ENCODE assay signal across 1 cellular context in the genomic region with DNA sequence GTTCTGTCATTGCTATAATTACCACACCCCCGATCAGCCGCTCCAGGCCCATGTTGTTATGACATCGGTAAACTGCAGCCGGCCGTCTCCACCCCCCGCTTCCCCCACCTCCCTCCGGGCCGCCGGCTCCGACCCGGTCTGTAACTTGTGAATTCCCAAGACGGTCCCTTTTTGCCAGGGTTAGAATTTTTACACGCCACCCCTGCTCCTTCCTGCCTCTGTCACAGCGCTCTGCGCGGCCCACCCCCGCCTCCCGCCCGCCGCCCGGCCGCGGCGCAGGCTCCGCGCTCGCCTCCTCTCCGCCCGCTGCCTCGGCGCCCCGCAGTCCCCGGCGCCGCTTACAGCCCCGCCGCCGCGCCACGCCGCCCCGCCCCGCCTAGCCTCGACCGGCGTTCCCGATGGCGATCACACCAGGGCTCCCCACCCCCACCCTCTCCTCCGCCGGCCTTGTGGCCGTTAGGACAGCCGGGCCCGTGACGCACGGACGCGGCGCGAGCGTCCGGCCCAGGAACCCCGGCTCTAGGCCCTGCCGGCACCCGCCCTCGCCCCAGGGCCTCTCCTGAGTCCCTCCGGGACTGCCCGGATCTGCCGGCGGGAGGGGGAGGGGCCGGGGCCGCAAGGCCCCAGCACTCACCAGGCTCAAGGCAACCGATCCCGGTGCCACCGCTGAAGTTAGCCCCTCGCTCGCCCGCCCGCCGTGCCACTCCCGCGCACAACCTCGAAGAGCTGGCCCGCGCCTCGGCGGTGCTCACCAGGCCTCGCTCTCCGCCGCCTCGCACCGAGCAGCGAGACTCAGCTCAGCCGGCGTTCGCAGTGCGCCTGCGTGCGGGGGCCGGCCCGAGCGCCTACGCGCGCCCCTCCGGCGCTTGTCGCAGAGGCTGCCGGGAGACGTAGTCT.
TF ChIP-seq lines count a peak whose summit lies in the region.

KPNA1 (minus strand) TSS at position 817 of the 897 bp plus-strand sequence. CDS start 18,374 bp downstream, outside the sequence.

TF ChIP-seq in HepG2, 621 proteins besides CTCF, POLR2A, EP300 and RAD21 (continued from another document and continues in another):
- TF ChIP-seq NONO (IDR thresholded peaks at IDR 0.05) (no peak), NONO (CRISPR knock-in tag; conservative IDR thresholded peaks at IDR 0.05) (peak; percentile 90), ZNF253 (CRISPR knock-in tag; IDR thresholded peaks at IDR 0.05; ENCODE audit: borderline replicate concordance) (peak; percentile 69; the same call in 1 of the 2 replicates), ZNF619 (CRISPR knock-in tag; IDR thresholded peaks at IDR 0.05) (0 out of 2 replicates have a peak, but pooled peaks have one; percentile 22), LCORL (IDR thresholded peaks at IDR 0.05) (0 out of 2 replicates have a peak, but pooled peaks have one; percentile 43), LCORL (CRISPR knock-in tag; IDR thresholded peaks at IDR 0.05) (peak; percentile 75), ZNF646 (CRISPR knock-in tag; IDR thresholded peaks at IDR 0.05) (no peak), NFE2 (CRISPR knock-in tag; IDR thresholded peaks at IDR 0.05) (no peak), ARNTL (CRISPR knock-in tag; IDR thresholded peaks at IDR 0.05) (peak; percentile 58), ZNF280B (CRISPR knock-in tag; IDR thresholded peaks at IDR 0.05; ENCODE audit: borderline replicate concordance) (peak; percentile 66; the same call in 1 of the 2 replicates), ZNF446 (CRISPR knock-in tag; IDR thresholded peaks at IDR 0.05) (peak; percentile 81; the same call in 1 of the 2 replicates), MZF1 (CRISPR knock-in tag; IDR thresholded peaks at IDR 0.05; ENCODE audit: borderline replicate concordance) (no peak), ZFP36L1 (CRISPR knock-in tag; IDR thresholded peaks at IDR 0.05) (no peak), FOXA1 (IDR thresholded peaks at IDR 0.05) (no peak), FOXA1 (CRISPR knock-in tag; IDR thresholded peaks at IDR 0.05) (0 out of 2 replicates have a peak, but pooled peaks have one; percentile 14), ZNF75D (CRISPR knock-in tag; IDR thresholded peaks at IDR 0.05; ENCODE audit: borderline replicate concordance) (peak; percentile 24; the same call in 1 of the 2 replicates), ZNF577 (CRISPR knock-in tag; IDR thresholded peaks at IDR 0.05; ENCODE audit: borderline replicate concordance, low read depth) (no peak), ZFP36 (IDR thresholded peaks at IDR 0.05; ENCODE audit: borderline replicate concordance, low read depth, low read length, partially characterized antibody) (no peak), ZNF317 (CRISPR knock-in tag; IDR thresholded peaks at IDR 0.05) (no peak), ZNF788 (CRISPR knock-in tag; IDR thresholded peaks at IDR 0.05; ENCODE audit: borderline replicate concordance) (peak; percentile 82), BRD4 (CRISPR knock-in tag; IDR thresholded peaks at IDR 0.05) (peak; percentile 66), SRY (CRISPR knock-in tag; IDR thresholded peaks at IDR 0.05) (peak; percentile 72; the same call in 1 of the 2 replicates), SIX1 (CRISPR knock-in tag; IDR thresholded peaks at IDR 0.05; ENCODE audit: borderline replicate concordance) (no peak), ZNF354B (CRISPR knock-in tag; IDR thresholded peaks at IDR 0.05) (no peak), NFKB2 (CRISPR knock-in tag; IDR thresholded peaks at IDR 0.05; ENCODE audit: borderline replicate concordance) (peak; percentile 79; the same call in 1 of the 2 replicates), MXI1 (IDR thresholded peaks at IDR 0.05; ENCODE audit: borderline replicate concordance, low read depth, low read length) (peak; percentile 85; the same call in 1 of the 3 replicates), ZBTB2 (CRISPR knock-in tag; IDR thresholded peaks at IDR 0.05; ENCODE audit: low read depth) (peak; percentile 91), IRX3 (CRISPR knock-in tag; IDR thresholded peaks at IDR 0.05; ENCODE audit: borderline replicate concordance, low read depth) (0 out of 2 replicates have a peak, but pooled peaks have one; percentile 21), ARHGAP35 (CRISPR knock-in tag; IDR thresholded peaks at IDR 0.05; ENCODE audit: borderline replicate concordance) (peak; percentile 75; the same call in 1 of the 2 replicates), NFATC3 (CRISPR knock-in tag; IDR thresholded peaks at IDR 0.05) (no peak)
- TF ChIP-seq, protein P1, sequence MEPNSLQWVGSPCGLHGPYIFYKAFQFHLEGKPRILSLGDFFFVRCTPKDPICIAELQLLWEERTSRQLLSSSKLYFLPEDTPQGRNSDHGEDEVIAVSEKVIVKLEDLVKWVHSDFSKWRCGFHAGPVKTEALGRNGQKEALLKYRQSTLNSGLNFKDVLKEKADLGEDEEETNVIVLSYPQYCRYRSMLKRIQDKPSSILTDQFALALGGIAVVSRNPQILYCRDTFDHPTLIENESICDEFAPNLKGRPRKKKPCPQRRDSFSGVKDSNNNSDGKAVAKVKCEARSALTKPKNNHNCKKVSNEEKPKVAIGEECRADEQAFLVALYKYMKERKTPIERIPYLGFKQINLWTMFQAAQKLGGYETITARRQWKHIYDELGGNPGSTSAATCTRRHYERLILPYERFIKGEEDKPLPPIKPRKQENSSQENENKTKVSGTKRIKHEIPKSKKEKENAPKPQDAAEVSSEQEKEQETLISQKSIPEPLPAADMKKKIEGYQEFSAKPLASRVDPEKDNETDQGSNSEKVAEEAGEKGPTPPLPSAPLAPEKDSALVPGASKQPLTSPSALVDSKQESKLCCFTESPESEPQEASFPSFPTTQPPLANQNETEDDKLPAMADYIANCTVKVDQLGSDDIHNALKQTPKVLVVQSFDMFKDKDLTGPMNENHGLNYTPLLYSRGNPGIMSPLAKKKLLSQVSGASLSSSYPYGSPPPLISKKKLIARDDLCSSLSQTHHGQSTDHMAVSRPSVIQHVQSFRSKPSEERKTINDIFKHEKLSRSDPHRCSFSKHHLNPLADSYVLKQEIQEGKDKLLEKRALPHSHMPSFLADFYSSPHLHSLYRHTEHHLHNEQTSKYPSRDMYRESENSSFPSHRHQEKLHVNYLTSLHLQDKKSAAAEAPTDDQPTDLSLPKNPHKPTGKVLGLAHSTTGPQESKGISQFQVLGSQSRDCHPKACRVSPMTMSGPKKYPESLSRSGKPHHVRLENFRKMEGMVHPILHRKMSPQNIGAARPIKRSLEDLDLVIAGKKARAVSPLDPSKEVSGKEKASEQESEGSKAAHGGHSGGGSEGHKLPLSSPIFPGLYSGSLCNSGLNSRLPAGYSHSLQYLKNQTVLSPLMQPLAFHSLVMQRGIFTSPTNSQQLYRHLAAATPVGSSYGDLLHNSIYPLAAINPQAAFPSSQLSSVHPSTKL (CRISPR knock-in tag; IDR thresholded peaks at IDR 0.05), result peak; percentile 39; the same call in 1 of the 2 replicates
- TF ChIP-seq, protein P2, sequence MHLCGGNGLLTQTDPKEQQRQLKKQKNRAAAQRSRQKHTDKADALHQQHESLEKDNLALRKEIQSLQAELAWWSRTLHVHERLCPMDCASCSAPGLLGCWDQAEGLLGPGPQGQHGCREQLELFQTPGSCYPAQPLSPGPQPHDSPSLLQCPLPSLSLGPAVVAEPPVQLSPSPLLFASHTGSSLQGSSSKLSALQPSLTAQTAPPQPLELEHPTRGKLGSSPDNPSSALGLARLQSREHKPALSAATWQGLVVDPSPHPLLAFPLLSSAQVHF (CRISPR knock-in tag; IDR thresholded peaks at IDR 0.05), result peak; percentile 86
- TF ChIP-seq, protein P3, sequence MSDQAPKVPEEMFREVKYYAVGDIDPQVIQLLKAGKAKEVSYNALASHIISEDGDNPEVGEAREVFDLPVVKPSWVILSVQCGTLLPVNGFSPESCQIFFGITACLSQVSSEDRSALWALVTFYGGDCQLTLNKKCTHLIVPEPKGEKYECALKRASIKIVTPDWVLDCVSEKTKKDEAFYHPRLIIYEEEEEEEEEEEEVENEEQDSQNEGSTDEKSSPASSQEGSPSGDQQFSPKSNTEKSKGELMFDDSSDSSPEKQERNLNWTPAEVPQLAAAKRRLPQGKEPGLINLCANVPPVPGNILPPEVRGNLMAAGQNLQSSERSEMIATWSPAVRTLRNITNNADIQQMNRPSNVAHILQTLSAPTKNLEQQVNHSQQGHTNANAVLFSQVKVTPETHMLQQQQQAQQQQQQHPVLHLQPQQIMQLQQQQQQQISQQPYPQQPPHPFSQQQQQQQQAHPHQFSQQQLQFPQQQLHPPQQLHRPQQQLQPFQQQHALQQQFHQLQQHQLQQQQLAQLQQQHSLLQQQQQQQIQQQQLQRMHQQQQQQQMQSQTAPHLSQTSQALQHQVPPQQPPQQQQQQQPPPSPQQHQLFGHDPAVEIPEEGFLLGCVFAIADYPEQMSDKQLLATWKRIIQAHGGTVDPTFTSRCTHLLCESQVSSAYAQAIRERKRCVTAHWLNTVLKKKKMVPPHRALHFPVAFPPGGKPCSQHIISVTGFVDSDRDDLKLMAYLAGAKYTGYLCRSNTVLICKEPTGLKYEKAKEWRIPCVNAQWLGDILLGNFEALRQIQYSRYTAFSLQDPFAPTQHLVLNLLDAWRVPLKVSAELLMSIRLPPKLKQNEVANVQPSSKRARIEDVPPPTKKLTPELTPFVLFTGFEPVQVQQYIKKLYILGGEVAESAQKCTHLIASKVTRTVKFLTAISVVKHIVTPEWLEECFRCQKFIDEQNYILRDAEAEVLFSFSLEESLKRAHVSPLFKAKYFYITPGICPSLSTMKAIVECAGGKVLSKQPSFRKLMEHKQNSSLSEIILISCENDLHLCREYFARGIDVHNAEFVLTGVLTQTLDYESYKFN (CRISPR knock-in tag; conservative IDR thresholded peaks at IDR 0.05), result peak; percentile 44; the same call in 1 of the 2 replicates
- TF ChIP-seq, protein P4, sequence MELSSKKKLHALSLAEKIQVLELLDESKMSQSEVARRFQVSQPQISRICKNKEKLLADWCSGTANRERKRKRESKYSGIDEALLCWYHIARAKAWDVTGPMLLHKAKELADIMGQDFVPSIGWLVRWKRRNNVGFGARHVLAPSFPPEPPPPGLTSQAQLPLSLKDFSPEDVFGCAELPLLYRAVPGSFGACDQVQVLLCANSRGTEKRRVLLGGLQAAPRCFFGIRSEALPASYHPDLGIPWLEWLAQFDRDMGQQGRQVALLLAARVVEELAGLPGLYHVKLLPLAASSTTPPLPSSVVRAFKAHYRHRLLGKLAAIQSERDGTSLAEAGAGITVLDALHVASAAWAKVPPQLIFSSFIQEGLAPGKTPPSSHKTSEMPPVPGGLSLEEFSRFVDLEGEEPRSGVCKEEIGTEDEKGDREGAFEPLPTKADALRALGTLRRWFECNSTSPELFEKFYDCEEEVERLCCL (CRISPR knock-in tag; IDR thresholded peaks at IDR 0.05; ENCODE audit: borderline replicate concordance), result 0 out of 2 replicates have a peak, but pooled peaks have one; percentile 39
